Comparison of ENCODE assay signal across 15 cellular contexts in the genomic region with DNA sequence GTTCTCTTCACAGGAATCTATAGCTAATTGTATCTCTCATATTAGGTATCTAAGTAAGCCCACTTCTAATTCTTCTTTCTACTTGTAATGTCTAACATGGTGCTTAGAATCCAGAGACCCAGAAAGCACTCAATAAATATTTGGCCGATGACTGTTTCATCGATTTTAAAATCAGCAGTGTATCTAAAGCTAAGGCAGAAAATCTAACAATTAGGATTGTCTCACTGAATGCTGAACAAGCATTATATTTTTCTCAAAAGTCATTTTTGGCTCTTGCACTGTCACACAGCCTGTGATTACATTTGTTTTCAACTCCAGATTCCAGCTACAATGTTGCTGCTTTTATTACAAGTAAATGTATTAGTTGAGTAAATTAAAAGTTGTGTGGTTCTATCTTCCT. TPM values are rescaled to one million over a fixed set of nuclear protein-coding genes. Genes with fewer than 3 reads are reported as not detected.
A peak's percentile ranks its signal among the peaks of the same experiment; 100 is the strongest.
DNase-seq lines count a peak whose midpoint lies in the region; ATAC-seq and TF ChIP-seq lines count a peak whose summit lies in the region.
"Had no signal": no experiment of that assay in that cellular context is flagged by ENCODE, and none has a peak within 500 bp of the region (broad histone marks: within the 10 kb centered on the region; RNA-seq: fewer than 3 reads in every experiment).

No MANE protein-coding gene starts in this region.

- H3K36me3 Mint-ChIP-seq in chondrocyte (ENCODE audit: low read depth) (peaks cover 7% of the 10 kb centered on the region), nephron progenitor cell (ENCODE audit: low read depth) (peaks cover 3% of the 10 kb centered on the region)
- no peaks in the 10 kb centered on the region for H3K36me3 Mint-ChIP-seq in activated T-helper 1 cell treated with anti-CD3 and anti-CD28 coated beads, Interleukin-12 subunit alpha, Interleukin-12 subunit beta, Interleukin-2, Interleukin-4 antibody, amounts not matched to agents 30 ng/mL and 10 ng/mL and 1 ng/mL, durations not matched to agents 14 hours and 24 hours and 36 hours (ENCODE audit: low read depth)

- POLR2A ChIA-PET in Panc1 (lab: Charles Lee), result no interaction called here

- H3K9ac ChIP-seq in subcutaneous abdominal adipose tissue (ENCODE audit: low read length in 5 of 5), result peak overlapping the region in 1 of 5 donors; percentile 32
- H3K9ac ChIP-seq: BLaER1 had no signal

- H3K9me3 ChIP-seq in Panc1 (ENCODE audit: control insufficient read depth, insufficient read depth, low read depth, low read length) (no peaks in the 10 kb centered on the region), subcutaneous abdominal adipose tissue (ENCODE audit: control insufficient read depth in 5 of 5, low read length in 5 of 5) (no peaks in the 10 kb centered on the region)
- H3K9me3 ChIP-seq: BLaER1 had no signal

- ATAC-seq in Panc1 (no peak), GM21447 (IDR thresholded peaks at IDR 0.05; ENCODE audit: unreplicated experiment) (no peak)
- ATAC-seq: GM12878 had no signal

- H3K36me3 ChIP-seq in Panc1 (ENCODE audit: control insufficient read depth, insufficient read depth, low read length), result no peaks in the 10 kb centered on the region
- no peaks in the 10 kb centered on the region for H3K36me3 ChIP-seq in subcutaneous abdominal adipose tissue (ENCODE audit: control insufficient read depth in 5 of 5, insufficient read depth in 5 of 5, low read length in 5 of 5)
- H3K36me3 ChIP-seq: BLaER1 had no signal

- no TSS peak for BruUV-seq in Panc1 (replicated peaks; lab: Mats Ljungman, UMichigan)

- H3K9me3 Mint-ChIP-seq in chondrocyte (ENCODE audit: low read depth) (no peaks in the 10 kb centered on the region), nephron progenitor cell (no peaks in the 10 kb centered on the region)
- H3K9me3 Mint-ChIP-seq in activated T-helper 1 cell treated with anti-CD3 and anti-CD28 coated beads, Interleukin-12 subunit alpha, Interleukin-12 subunit beta, Interleukin-2, Interleukin-4 antibody, amounts not matched to agents 30 ng/mL and 10 ng/mL and 1 ng/mL, durations not matched to agents 14 hours and 24 hours and 36 hours, result no peaks in the 10 kb centered on the region

- TF ChIP-seq CTCF in Panc1 (IDR thresholded peaks at IDR 0.05) (no peak), chondrocyte (IDR thresholded peaks at IDR 0.05) (no peak), nephron progenitor cell (IDR thresholded peaks at IDR 0.05) (no peak)

- H3K27me3 Mint-ChIP-seq in chondrocyte (ENCODE audit: low read depth), result no peaks in the 10 kb centered on the region
- no peaks in the 10 kb centered on the region for H3K27me3 Mint-ChIP-seq in nephron progenitor cell (ENCODE audit: low read depth, poor library complexity)
- H3K27me3 Mint-ChIP-seq in activated T-helper 1 cell treated with anti-CD3 and anti-CD28 coated beads, Interleukin-12 subunit alpha, Interleukin-12 subunit beta, Interleukin-2, Interleukin-4 antibody, amounts not matched to agents 30 ng/mL and 10 ng/mL and 1 ng/mL, durations not matched to agents 14 hours and 24 hours and 36 hours (ENCODE audit: insufficient read depth), result no peaks in the 10 kb centered on the region

- H3K4me3 Mint-ChIP-seq in chondrocyte (ENCODE audit: unreplicated experiment) (no peak overlapping the region), nephron progenitor cell (no peak overlapping the region)
- no peak overlapping the region for H3K4me3 Mint-ChIP-seq in activated T-helper 1 cell treated with anti-CD3 and anti-CD28 coated beads, Interleukin-12 subunit alpha, Interleukin-12 subunit beta, Interleukin-2, Interleukin-4 antibody, amounts not matched to agents 30 ng/mL and 10 ng/mL and 1 ng/mL, durations not matched to agents 14 hours and 24 hours and 36 hours

- H3K4me1 Mint-ChIP-seq in chondrocyte (ENCODE audit: low read depth) (peaks cover 88% of the 10 kb centered on the region), nephron progenitor cell (peaks cover 39% of the 10 kb centered on the region)
- no peaks in the 10 kb centered on the region for H3K4me1 Mint-ChIP-seq in activated T-helper 1 cell treated with anti-CD3 and anti-CD28 coated beads, Interleukin-12 subunit alpha, Interleukin-12 subunit beta, Interleukin-2, Interleukin-4 antibody, amounts not matched to agents 30 ng/mL and 10 ng/mL and 1 ng/mL, durations not matched to agents 14 hours and 24 hours and 36 hours (ENCODE audit: low read depth)

- peak overlapping the region; percentile 70 for H3K27ac Mint-ChIP-seq in chondrocyte (ENCODE audit: unreplicated experiment)
- H3K27ac Mint-ChIP-seq in nephron progenitor cell, result peak overlapping the region; percentile 93
- no peak overlapping the region for H3K27ac Mint-ChIP-seq in activated T-helper 1 cell treated with anti-CD3 and anti-CD28 coated beads, Interleukin-12 subunit alpha, Interleukin-12 subunit beta, Interleukin-2, Interleukin-4 antibody, amounts not matched to agents 30 ng/mL and 10 ng/mL and 1 ng/mL, durations not matched to agents 14 hours and 24 hours and 36 hours

- peak overlapping the region; percentile 79 for H3K27ac ChIP-seq in Panc1 (ENCODE audit: low read length)
- peak overlapping the region; percentile 39 for H3K27ac ChIP-seq in subcutaneous abdominal adipose tissue (ENCODE audit: low read depth, low read length)
- H3K27ac ChIP-seq: BLaER1 had no signal

- CTCF ChIA-PET in Panc1 (lab: Charles Lee), result no interaction called here

- DNase-seq in Panc1 (ENCODE audit: low read depth, low spot score), result no peak
- no peak for DNase-seq in chondrocyte (ENCODE audit: low spot score)
- no peak for DNase-seq in nephron progenitor cell
- DNase-seq in activated T-helper 1 cell treated with anti-CD3 and anti-CD28 coated beads, Interleukin-12 subunit alpha, Interleukin-12 subunit beta, Interleukin-2, Interleukin-4 antibody, amounts not matched to agents 30 ng/mL and 10 ng/mL and 1 ng/mL, durations not matched to agents 14 hours and 24 hours and 36 hours (ENCODE audit: low spot score), result no peak
- DNase-seq in DMS 273 (lab: John Stamatoyannopoulos, UW; ENCODE audit: unreplicated experiment), result no peak
- no peak for DNase-seq in KBM-7
- DNase-seq: AML-193, DMS 273 treated with DMSO at 0.1 percent for 48 hours, DMS79, HCEC 1CT, KG1 had no signal

- H3K27me3 ChIP-seq in Panc1 (ENCODE audit: control insufficient read depth, insufficient read depth, low read length) (no peaks in the 10 kb centered on the region), subcutaneous abdominal adipose tissue (ENCODE audit: control insufficient read depth in 5 of 5, insufficient read depth in 4 of 5, low read length in 5 of 5) (no peaks in the 10 kb centered on the region)
- H3K27me3 ChIP-seq: BLaER1 had no signal

- H3K4me1 ChIP-seq in Panc1 (ENCODE audit: control insufficient read depth, insufficient read depth, low read length), result peaks cover 57% of the 10 kb centered on the region
- H3K4me1 ChIP-seq in subcutaneous abdominal adipose tissue (ENCODE audit: control insufficient read depth in 5 of 5, insufficient read depth in 5 of 5, low read length in 5 of 5), result peaks cover 0 to 31% (median 10%) of the 10 kb centered on the region in 5 donors
- H3K4me1 ChIP-seq: BLaER1 had no signal

- in situ Hi-C loops in Panc1 (cut with HindIII; ENCODE audit: low pct_unique_long_range_greater_than_20kb, low sequenced_read_pairs) (no loop called here), KBM-7 (cut with MboI; ENCODE audit: low pct_unique_long_range_greater_than_20kb, low sequenced_read_pairs) (no loop called here)

- intact Hi-C loops in Panc1 (cut with micrococcal nuclease; ENCODE audit: unreplicated experiment), result no loop called here
- intact Hi-C loops in activated T-helper 1 cell treated with anti-CD3 and anti-CD28 coated beads, Interleukin-12 subunit alpha, Interleukin-12 subunit beta, Interleukin-2, Interleukin-4 antibody, amounts not matched to agents 30 ng/mL and 10 ng/mL and 1 ng/mL, durations not matched to agents 14 hours and 24 hours and 36 hours (cut with micrococcal nuclease), result no loop called here

- H3K4me3 ChIP-seq in Panc1 (ENCODE audit: low read depth in 2 of 2, low read length in 2 of 2), result no peak overlapping the region
- no peak overlapping the region for H3K4me3 ChIP-seq in subcutaneous abdominal adipose tissue (ENCODE audit: low read depth in 1 of 5, low read length in 5 of 5)
- H3K4me3 ChIP-seq: BLaER1, GM12878 had no signal

RNA-seq across cellular contexts. Expression of gene COL5A2, which starts 20.3 kb away (rescaled TPM):
- total RNA-seq in Panc1 (2021; ENCODE audit: unreplicated experiment) (144 TPM), chondrocyte (1,927 to 2,200 TPM (median 1,930 TPM) in 3 replicates)
- 91.2 TPM for polyA plus RNA-seq in Panc1 (2012; ENCODE audit: insufficient read length)
- 0.08 and 0.22 TPM in 2 replicates for total RNA-seq in activated T-helper 1 cell treated with anti-CD3 and anti-CD28 coated beads, Interleukin-12 subunit alpha, Interleukin-12 subunit beta, Interleukin-2, Interleukin-4 antibody, amounts not matched to agents 30 ng/mL and 10 ng/mL and 1 ng/mL, durations not matched to agents 14 hours and 24 hours and 36 hours

Comparison
In these comparisons a context has a peak if more than half of its experiments do, and no peak if none do; other contexts are left out.
1. RNA of gene COL5A2, which starts 20.3 kb away (total RNA-seq): 1,927 to 2,200 TPM in chondrocyte and 144 TPM in Panc1 (single experiment); 0.08 to 0.22 TPM in activated T-helper 1 cell treated with anti-CD3 and anti-CD28 coated beads, Interleukin-12 subunit alpha, Interleukin-12 subunit beta, Interleukin-2, Interleukin-4 antibody, amounts not matched to agents 30 ng/mL and 10 ng/mL and 1 ng/mL, durations not matched to agents 14 hours and 24 hours and 36 hours; every median in the first group is over 100 times any median in the second.